In the genomic region with DNA sequence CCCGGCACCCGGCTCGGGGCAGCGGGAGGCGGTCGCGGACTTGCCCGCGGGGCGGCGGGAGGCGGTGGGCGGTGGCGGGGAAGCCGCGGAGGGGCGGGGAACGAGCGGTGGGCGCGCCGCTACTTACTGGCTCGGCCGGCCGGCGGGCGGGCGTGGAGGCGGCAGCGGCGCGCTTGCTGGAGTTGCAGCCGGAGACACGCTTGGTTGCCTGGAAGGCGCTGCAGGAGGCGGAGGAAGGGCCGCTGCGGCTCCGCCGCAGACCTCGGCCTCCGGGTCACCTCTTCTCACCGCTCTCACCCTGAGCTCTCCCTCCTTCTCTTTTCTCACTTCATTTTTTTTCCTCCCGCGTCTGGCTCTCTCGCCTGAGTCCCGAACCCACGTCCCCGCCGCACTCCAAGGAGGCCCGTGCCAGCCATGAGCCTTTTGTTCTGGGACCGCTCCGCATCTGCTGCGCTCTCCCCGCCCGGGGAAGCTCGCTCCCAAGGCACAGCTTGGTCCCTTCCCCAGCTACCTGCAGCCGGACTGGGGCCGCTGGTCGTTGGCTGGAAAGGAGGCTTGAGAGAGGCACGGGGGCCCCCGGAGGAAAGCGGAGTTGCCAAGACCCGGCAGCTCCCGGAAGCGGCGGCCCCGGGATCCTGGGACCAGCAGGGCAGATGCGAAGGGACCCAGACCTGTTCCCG, we compare ENCODE assay signal across 8 cellular contexts. TPM values are rescaled to one million over a fixed set of nuclear protein-coding genes. Genes with fewer than 3 reads are reported as not detected.
DNase-seq lines count a peak whose midpoint lies in the region; ATAC-seq and TF ChIP-seq lines count a peak whose summit lies in the region.

No MANE protein-coding gene starts in this region.

- no peak overlapping the region for H3K18ac ChIP-seq in trophoblast cell (ENCODE audit: low read length)

- H3K27ac Mint-ChIP-seq in endodermal cell = no peak overlapping the region

- H3K4me2 ChIP-seq in OCI-LY1 (ENCODE audit: low read length) (peak overlapping the region; percentile 93), trophoblast cell (ENCODE audit: low read length) (peak overlapping the region; percentile 84)

- no peak for TF ChIP-seq CTCF in OCI-LY1 (IDR thresholded peaks at IDR 0.05; ENCODE audit: low read length)
- TF ChIP-seq CTCF in endodermal cell (conservative IDR thresholded peaks at IDR 0.05) = no peak
- no peak for TF ChIP-seq CTCF in lower leg skin (IDR thresholded peaks at IDR 0.05)

- peaks cover 52% of the 10 kb centered on the region for H3K27me3 Mint-ChIP-seq in endodermal cell (ENCODE audit: insufficient read depth)

- whole genome bisulfite sequencing in endodermal cell (ENCODE audit: insufficient coverage in 1 of 2, insufficient read length in 1 of 2), 2 experiments = 0 to 1% methylated on average over 25 to 70 of the region's 70 CpGs
- WGBS in trophoblast cell (ENCODE audit: extremely low coverage, insufficient coverage, insufficient read length) = no CpG with 5 or more reads among the region's 70 CpGs
- 1% methylated on average over 43 to 46 of the region's 70 CpGs for WGBS in lower leg skin, 2 donors

- H2AK5ac ChIP-seq in trophoblast cell (ENCODE audit: low read length) = no peak overlapping the region

- ATAC-seq in HG03135 (IDR thresholded peaks at IDR 0.05; ENCODE audit: unreplicated experiment) = peak; percentile 71

- H3K9me3 Mint-ChIP-seq in endodermal cell = peaks cover 10% of the 10 kb centered on the region

- H2BK12ac ChIP-seq in trophoblast cell (ENCODE audit: low read length) = no peak overlapping the region

- intact Hi-C loops in lower leg skin (cut with DNase I; ENCODE audit: low total_unique reads) = no loop called here

- peaks cover 7% of the 10 kb centered on the region for H3K4me1 Mint-ChIP-seq in endodermal cell

- H3K36me3 ChIP-seq in OCI-LY1 (ENCODE audit: insufficient read depth, low read length) (no peaks in the 10 kb centered on the region), endodermal cell (ENCODE audit: control insufficient read depth, insufficient read depth, low read length) (no peaks in the 10 kb centered on the region), trophoblast cell (ENCODE audit: control insufficient read depth in 1 of 2, insufficient read depth in 2 of 2, low read length in 2 of 2) (no peaks in the 10 kb centered on the region)

- H3K14ac ChIP-seq in trophoblast cell (ENCODE audit: low read length) = no peak overlapping the region

- no peak overlapping the region for H4K91ac ChIP-seq in trophoblast cell (ENCODE audit: low read depth, low read length)

- no peak overlapping the region for H3K4me3 Mint-ChIP-seq in endodermal cell

- no peaks in the 10 kb centered on the region for H4K20me1 ChIP-seq in OCI-LY1 (ENCODE audit: insufficient read depth, low read length)

- H3K79me2 ChIP-seq in OCI-LY1 (ENCODE audit: insufficient read depth, low read length) = no peaks in the 10 kb centered on the region
- no peaks in the 10 kb centered on the region for H3K79me2 ChIP-seq in trophoblast cell (ENCODE audit: control insufficient read depth, insufficient read depth, low read length, poor library complexity)

- H4K8ac ChIP-seq in trophoblast cell (ENCODE audit: low read depth, low read length) = no peak overlapping the region

- H2AFZ ChIP-seq in OCI-LY1 (ENCODE audit: low read length) (peak overlapping the region; percentile 49; the same call in 1 of the 2 replicates), trophoblast cell (ENCODE audit: insufficient read depth, low read length, poor library complexity) (peak overlapping the region; percentile 44)

- H3K4ac ChIP-seq in trophoblast cell (ENCODE audit: low read depth, low read length) = no peak overlapping the region

- H2BK120ac ChIP-seq in trophoblast cell (ENCODE audit: insufficient read depth, low read length, poor library complexity) = no peak overlapping the region

- H3K27ac ChIP-seq in OCI-LY1 (ENCODE audit: low read depth, low read length, poor library complexity, severe bottlenecking) (no peak overlapping the region), endodermal cell (ENCODE audit: low read depth, low read length) (peak overlapping the region; percentile 58), trophoblast cell (ENCODE audit: low read depth, low read length) (no peak overlapping the region)

- no peak overlapping the region for H2BK5ac ChIP-seq in trophoblast cell (ENCODE audit: low read depth, low read length, poor library complexity)

- peak overlapping the region; percentile 60 for H3K9ac ChIP-seq in OCI-LY1 (ENCODE audit: low read length)
- no peak overlapping the region for H3K9ac ChIP-seq in endodermal cell (ENCODE audit: extremely low read depth, low read length, poor library complexity, severe bottlenecking)
- no peak overlapping the region for H3K9ac ChIP-seq in trophoblast cell (ENCODE audit: low read length)

- H3K9me2 ChIP-seq in OCI-LY1 (ENCODE audit: low read depth, low read length) = no peaks in the 10 kb centered on the region

- H4K12ac ChIP-seq in trophoblast cell (ENCODE audit: low read depth, low read length) = no peak overlapping the region

- H3K23ac ChIP-seq in trophoblast cell (ENCODE audit: low read length) = no peak overlapping the region

- H3K9me3 ChIP-seq in OCI-LY1 (ENCODE audit: low read length) = no peaks in the 10 kb centered on the region
- peaks cover 17% of the 10 kb centered on the region for H3K9me3 ChIP-seq in endodermal cell (ENCODE audit: control insufficient read depth, low read length)
- H3K9me3 ChIP-seq in trophoblast cell (ENCODE audit: insufficient read depth, low read depth, low read length) = peaks cover 8% of the 10 kb centered on the region

- no peaks in the 10 kb centered on the region for H3K79me1 ChIP-seq in trophoblast cell (ENCODE audit: low read length)

- TF ChIP-seq POLR2A in lower leg skin (IDR thresholded peaks at IDR 0.05) = no peak

- peak; percentile 17 for DNase-seq in ELR (ENCODE audit: low read depth)
- DNase-seq in GM19240 (ENCODE audit: insufficient read length, low spot score) = peak; percentile 64
- peak; percentile 87 for DNase-seq in endodermal cell
- no peak for DNase-seq in trophoblast cell
- DNase-seq in lower leg skin (ENCODE audit: low spot score in 2 of 2) = no peak
- no peak for DNase-seq in stimulated activated CD4-positive, alpha-beta T cell treated with anti-CD3 and anti-CD28 coated beads, Interleukin-4, amount 100 ng/mL, for 24 hours

- H3F3A ChIP-seq in OCI-LY1 (ENCODE audit: insufficient read depth, low read length) = no peaks in the 10 kb centered on the region

- H3K4me1 ChIP-seq in OCI-LY1 (ENCODE audit: insufficient read depth, low read length, severe bottlenecking) = peaks cover 7% of the 10 kb centered on the region
- H3K4me1 ChIP-seq in endodermal cell (ENCODE audit: control insufficient read depth, insufficient read depth, low read length) = peaks cover 3% of the 10 kb centered on the region
- peaks cover 2 to 3% of the 10 kb centered on the region in 2 experiments for H3K4me1 ChIP-seq in trophoblast cell (ENCODE audit: control insufficient read depth in 1 of 2, insufficient read depth in 2 of 2, low read length in 2 of 2)

- H3K4me3 ChIP-seq in OCI-LY1 (ENCODE audit: low read depth, low read length, poor library complexity, severe bottlenecking) (peak overlapping the region; percentile 67), endodermal cell (ENCODE audit: low read length) (peak overlapping the region; percentile 77), trophoblast cell (ENCODE audit: low read depth, low read length) (peak overlapping the region; percentile 70), lower leg skin (ENCODE audit: low read depth, poor library complexity, severe bottlenecking) (no peak overlapping the region)

- no peaks in the 10 kb centered on the region; the same call in 1 of the 2 replicates for H3K27me3 ChIP-seq in OCI-LY1 (ENCODE audit: insufficient read depth, low read length)
- peaks cover 98% of the 10 kb centered on the region for H3K27me3 ChIP-seq in endodermal cell (ENCODE audit: control insufficient read depth, insufficient read depth, low read length, poor library complexity, severe bottlenecking)
- H3K27me3 ChIP-seq in trophoblast cell (ENCODE audit: insufficient read depth, low read length) = peaks cover 70% of the 10 kb centered on the region

- no peaks in the 10 kb centered on the region for H3K36me3 Mint-ChIP-seq in endodermal cell (ENCODE audit: low read depth)

RNA-seq across cellular contexts. Expression of gene KCNK10, which starts 0.6 kb away (rescaled TPM):
- total RNA-seq in endodermal cell (1 to 10 TPM in 1 of 2 donors, under 1 TPM in 1; 0.24 to 1.8 TPM), lower leg skin (under 1 TPM in 1 of 4 donors, not detected in 3; 0.02 TPM)
- polyA plus RNA-seq in endodermal cell (2013, experiment 1 of 2) = 15.9 TPM
- 11.8 TPM for polyA plus RNA-seq in endodermal cell (2013, experiment 2 of 2)
- polyA plus RNA-seq in trophoblast cell (2013) = 0.03 TPM in 1 of 2 replicates, not detected in the other

Comparison
In these comparisons a context has a peak if more than half of its experiments do, and no peak if none do; other contexts are left out.
1. DNase-seq: peak in ELR (single experiment), GM19240 (single experiment) and endodermal cell (single experiment); none in trophoblast cell (0 of 2), lower leg skin (0 of 2) and stimulated activated CD4-positive, alpha-beta T cell treated with anti-CD3 and anti-CD28 coated beads, Interleukin-4, amount 100 ng/mL, for 24 hours (single experiment).